32 cellular contexts compared by ENCODE assay signal in the genomic region with DNA sequence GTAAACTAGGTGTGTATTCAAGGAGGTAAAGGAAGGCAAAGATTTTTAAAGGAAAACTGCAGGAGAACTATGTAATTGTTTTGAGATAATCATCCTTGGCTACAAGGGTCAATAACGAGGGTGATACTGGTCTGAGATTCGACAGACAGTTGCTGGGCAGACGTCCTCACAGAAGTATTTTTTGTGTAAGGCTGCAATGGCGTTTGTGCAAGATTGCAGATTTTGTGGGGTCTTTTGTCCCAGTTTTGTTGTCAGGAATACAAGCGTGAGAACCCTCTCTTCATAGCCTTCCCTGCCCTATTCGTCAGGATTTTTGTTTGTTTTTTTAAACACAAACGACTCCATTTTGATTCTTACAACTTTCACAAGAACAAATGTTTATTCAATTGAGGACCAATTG. TPM values are rescaled to one million over a fixed set of nuclear protein-coding genes. Genes with fewer than 3 reads are reported as not detected.
"Had no signal": no experiment of that assay in that cellular context is flagged by ENCODE, and none has a peak within 500 bp of the region (broad histone marks: within the 10 kb centered on the region; RNA-seq: fewer than 3 reads in every experiment).

No MANE protein-coding gene starts in this region.

- H3K4me1 Mint-ChIP-seq: stimulated activated effector memory CD8-positive, alpha-beta T cell treated with anti-CD3 and anti-CD28 coated beads, Interleukin-12 subunit alpha, Interleukin-12 subunit beta, amount 100 ng/mL, for 72 hours; stimulated activated memory B cell treated with anti-CD40 and anti-IgM and Interleukin-4, amounts not matched to agents 10 μg/mL and 1 μg/mL and 100 μg/mL, for 72 hours; stimulated activated naive B cell treated with anti-CD40 and anti-IgM and Interleukin-4, amounts not matched to agents 10 μg/mL and 1 μg/mL and 100 μg/mL, for 72 hours; stimulated activated naive CD8-positive, alpha-beta T cell treated with anti-CD3 and anti-CD28 coated beads, Interleukin-15, amount 100 ng/mL, for 72 hours had no signal

- H3K4me1 ChIP-seq: suprapubic skin, testis, thyroid gland, tibial artery, tibial nerve, transverse colon, upper lobe of left lung, upper lobe of right lung, uterus, vagina had no signal

- H3K36me3 Mint-ChIP-seq: stimulated activated effector memory CD8-positive, alpha-beta T cell treated with anti-CD3 and anti-CD28 coated beads, Interleukin-12 subunit alpha, Interleukin-12 subunit beta, amount 100 ng/mL, for 72 hours; stimulated activated memory B cell treated with anti-CD40 and anti-IgM and Interleukin-4, amounts not matched to agents 10 μg/mL and 1 μg/mL and 100 μg/mL, for 72 hours; stimulated activated naive B cell treated with anti-CD40 and anti-IgM and Interleukin-4, amounts not matched to agents 10 μg/mL and 1 μg/mL and 100 μg/mL, for 72 hours; type B pancreatic cell had no signal

- DNase-seq: stimulated activated CD4-positive, alpha-beta T cell treated with anti-CD3 and anti-CD28 coated beads, Interleukin-2, amount 100 ng/mL, for 48 hours; stimulated activated CD4-positive, alpha-beta T cell treated with anti-CD3 and anti-CD28 coated beads, Interleukin-4, amount 100 ng/mL, for 1 hour; stimulated activated CD4-positive, alpha-beta T cell treated with anti-CD3 and anti-CD28 coated beads, Interleukin-4, amount 100 ng/mL, for 24 hours; stimulated activated CD4-positive, alpha-beta T cell treated with anti-CD3 and anti-CD28 coated beads, Interleukin-4, amount 100 ng/mL, for 4 hours; stimulated activated CD8-positive, alpha-beta memory T cell treated with anti-CD3 and anti-CD28 coated beads, Interleukin-4, amount 100 ng/mL, for 48 hours; stimulated activated naive B cell treated with anti-CD40 and anti-IgM and Interleukin-4, amounts not matched to agents 10 μg/mL and 1 μg/mL and 100 μg/mL, for 72 hours; stimulated activated naive CD4-positive, alpha-beta T cell; stimulated activated naive CD4-positive, alpha-beta T cell treated with Interleukin-2 at 50 U/mL for 16 hours; stimulated activated naive CD8-positive, alpha-beta T cell treated with anti-CD3 and anti-CD28 coated beads, Interleukin-15, amount 100 ng/mL, for 72 hours; stimulated activated naive CD8-positive, alpha-beta T cell treated with anti-CD3 and anti-CD28 coated beads, Interleukin-15, Interleukin-2, amounts not matched to agents 100 U/mL and 50 U/mL, for 24 hours; stomach; substantia nigra; testis; thyroid gland; tibial artery; transverse colon; trophoblast cell; upper lobe of left lung; upper lobe of right lung; uterus had no signal

- H3K4me3 ChIP-seq: stomach, suprapubic skin, testis, thoracic aorta, thyroid gland, tibial artery, tibial nerve, transverse colon, upper lobe of left lung, upper lobe of right lung, uterus, vagina had no signal

- H3K27me3 Mint-ChIP-seq: stimulated activated memory B cell treated with anti-CD40 and anti-IgM and Interleukin-4, amounts not matched to agents 10 μg/mL and 1 μg/mL and 100 μg/mL, for 72 hours; stimulated activated naive CD8-positive, alpha-beta T cell treated with anti-CD3 and anti-CD28 coated beads, Interleukin-15, amount 100 ng/mL, for 72 hours had no signal

- FAIRE-seq: urothelium cell line had no signal

- H3K27me3 ChIP-seq: stomach, testis, thyroid gland, tibial artery, tibial nerve, transverse colon, upper lobe of left lung, upper lobe of right lung, uterus, vagina had no signal

- H3K9me3 ChIP-seq: stomach, suprapubic skin, testis, thoracic aorta, thyroid gland, tibial artery, transverse colon, upper lobe of left lung, upper lobe of right lung, uterus, vagina had no signal

- H3K9me3 Mint-ChIP-seq: stimulated activated effector memory CD8-positive, alpha-beta T cell treated with anti-CD3 and anti-CD28 coated beads, Interleukin-12 subunit alpha, Interleukin-12 subunit beta, amount 100 ng/mL, for 72 hours; type B pancreatic cell had no signal

- H3K4me3 Mint-ChIP-seq: stimulated activated effector memory CD8-positive, alpha-beta T cell treated with anti-CD3 and anti-CD28 coated beads, Interleukin-12 subunit alpha, Interleukin-12 subunit beta, amount 100 ng/mL, for 72 hours; stimulated activated memory B cell treated with anti-CD40 and anti-IgM and Interleukin-4, amounts not matched to agents 10 μg/mL and 1 μg/mL and 100 μg/mL, for 72 hours; stimulated activated naive B cell treated with anti-CD40 and anti-IgM and Interleukin-4, amounts not matched to agents 10 μg/mL and 1 μg/mL and 100 μg/mL, for 72 hours; stimulated activated naive CD8-positive, alpha-beta T cell treated with anti-CD3 and anti-CD28 coated beads, Interleukin-15, amount 100 ng/mL, for 72 hours; stimulated activated naive CD8-positive, alpha-beta T cell treated with anti-CD3 and anti-CD28 coated beads, Interleukin-15, Interleukin-2, amounts not matched to agents 100 ng/mL and 50 ng/mL, for 24 hours; type B pancreatic cell had no signal

- H3K36me3 ChIP-seq: stomach, suprapubic skin, thoracic aorta, thyroid gland, tibial artery, tibial nerve, transverse colon, upper lobe of left lung, upper lobe of right lung, uterus, vagina had no signal

- H3K27ac ChIP-seq: stomach, suprapubic skin, testis, thoracic aorta, thyroid gland, tibial artery, tibial nerve, transverse colon, upper lobe of left lung, upper lobe of right lung, uterus, vagina had no signal

- H3K27ac Mint-ChIP-seq: stimulated activated effector memory CD8-positive, alpha-beta T cell treated with anti-CD3 and anti-CD28 coated beads, Interleukin-12 subunit alpha, Interleukin-12 subunit beta, amount 100 ng/mL, for 72 hours; stimulated activated memory B cell treated with anti-CD40 and anti-IgM and Interleukin-4, amounts not matched to agents 10 μg/mL and 1 μg/mL and 100 μg/mL, for 72 hours; stimulated activated naive B cell treated with anti-CD40 and anti-IgM and Interleukin-4, amounts not matched to agents 10 μg/mL and 1 μg/mL and 100 μg/mL, for 72 hours; stimulated activated naive CD8-positive, alpha-beta T cell treated with anti-CD3 and anti-CD28 coated beads, Interleukin-15, amount 100 ng/mL, for 72 hours; stimulated activated naive CD8-positive, alpha-beta T cell treated with anti-CD3 and anti-CD28 coated beads, Interleukin-15, Interleukin-2, amounts not matched to agents 100 ng/mL and 50 ng/mL, for 24 hours; type B pancreatic cell had no signal

- ATAC-seq: stimulated activated effector memory CD8-positive, alpha-beta T cell treated with anti-CD3 and anti-CD28 coated beads, Interleukin-12 subunit alpha, Interleukin-12 subunit beta, amount 100 ng/mL, for 72 hours; stimulated activated memory B cell treated with anti-CD40 and anti-IgM and Interleukin-4, amounts not matched to agents 10 μg/mL and 1 μg/mL and 100 μg/mL, for 72 hours; stimulated activated naive B cell treated with anti-CD40 and anti-IgM and Interleukin-4, amounts not matched to agents 10 μg/mL and 1 μg/mL and 100 μg/mL, for 72 hours; stimulated activated naive CD8-positive, alpha-beta T cell treated with anti-CD3 and anti-CD28 coated beads, Interleukin-15, amount 100 ng/mL, for 72 hours; stimulated activated naive CD8-positive, alpha-beta T cell treated with anti-CD3 and anti-CD28 coated beads, Interleukin-15, Interleukin-2, amounts not matched to agents 100 U/mL and 50 U/mL, for 24 hours; upper lobe of right lung had no signal

RNA-seq across cellular contexts. Expression of a gene that starts 57.5 kb away (rescaled TPM):
- total RNA-seq: stomach, subcutaneous adipose tissue, suprapubic skin, testis, thoracic aorta, thyroid gland, tibial nerve, transverse colon, upper lobe of left lung, upper lobe of right lung, ureter, urinary bladder, uterus, vagina had no signal
- polyA plus RNA-seq: stomach, urinary bladder had no signal
